8 cellular contexts compared by ENCODE assay signal in the genomic region with DNA sequence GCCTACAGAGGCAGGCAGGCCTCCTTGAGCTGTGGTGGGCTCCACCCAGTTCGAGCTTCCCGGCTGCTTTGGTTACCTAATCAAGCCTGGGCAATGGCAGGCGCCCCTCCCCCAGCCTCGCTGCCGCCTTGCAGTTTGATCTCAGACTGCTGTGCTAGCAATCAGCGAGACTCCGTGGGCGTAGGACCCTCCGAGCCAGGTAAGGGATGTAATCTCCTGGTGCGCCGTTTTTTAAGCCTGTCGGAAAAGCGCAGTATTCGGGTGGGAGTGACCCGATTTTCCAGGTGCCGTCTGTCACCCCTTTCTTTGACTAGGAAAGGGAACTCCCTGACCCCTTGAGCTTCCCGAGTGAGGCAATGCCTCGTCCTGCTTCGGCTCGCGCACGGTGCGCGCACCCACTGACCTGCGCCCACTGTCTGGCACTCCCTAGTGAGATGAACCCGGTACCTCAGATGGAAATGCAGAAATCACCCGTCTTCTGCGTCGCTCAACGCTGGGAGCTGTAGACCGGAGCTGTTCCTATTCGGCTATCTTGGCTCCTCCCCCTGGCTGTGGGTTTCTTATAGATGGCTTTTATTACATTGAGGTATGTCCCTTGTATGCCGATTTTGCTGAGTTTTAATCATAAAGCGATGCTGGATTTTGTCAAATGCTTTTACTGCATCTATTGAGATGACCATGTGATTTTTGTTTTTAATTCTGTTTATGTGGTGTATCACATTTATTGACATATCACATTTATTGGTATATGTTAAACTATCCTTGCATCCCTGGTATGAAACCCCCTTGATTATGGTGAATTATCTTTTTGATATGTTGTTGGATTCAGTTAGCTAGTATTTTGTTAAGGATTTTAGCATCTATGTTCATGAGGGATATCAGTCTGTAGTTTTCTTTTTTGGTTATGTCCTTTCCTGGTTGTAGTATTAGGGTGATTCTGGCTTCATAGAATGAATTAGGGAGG. TPM values are rescaled to one million over a fixed set of nuclear protein-coding genes. Genes with fewer than 3 reads are reported as not detected.
DNase-seq lines count a peak whose midpoint lies in the region; ATAC-seq, FAIRE-seq and TF ChIP-seq lines count a peak whose summit lies in the region.
"Not testable (repeated sequence)": the region's sequence is repeated elsewhere in the genome, so short reads cannot be mapped to it uniquely, and the experiment has no call there.

No MANE protein-coding gene starts in this region.

- H3K4me1 ChIP-seq in effector memory CD4-positive, alpha-beta T cell (ENCODE audit: control insufficient read depth, insufficient read depth, low read length, poor library complexity, severe bottlenecking); keratinocyte (ENCODE audit: control insufficient read depth, extremely low read depth, insufficient read depth, low read length); thoracic aorta (ENCODE audit: control insufficient read depth in 1 of 2, low read depth in 2 of 2): not testable (repeated sequence)

- not testable (repeated sequence) for H3K9me3 ChIP-seq in effector memory CD4-positive, alpha-beta T cell (ENCODE audit: control insufficient read depth, low read length); keratinocyte (ENCODE audit: control insufficient read depth, low read depth, low read length)
- H3K9me3 ChIP-seq in thoracic aorta = peaks cover 38% of the 10 kb centered on the region

- intact Hi-C loops in activated T-helper 2 cell treated with anti-CD3 and anti-CD28 coated beads, Interferon-gamma antibody, Interleukin-2, Interleukin-4, amounts not matched to agents 10 μg/mL and 5 μg/mL and 100 μg/mL, durations not matched to agents 14 hours and 24 hours and 36 hours (cut with micrococcal nuclease) = not testable (repeated sequence)

- H2AFZ ChIP-seq in keratinocyte (ENCODE audit: control insufficient read depth, low read length) = not testable (repeated sequence)

- H3K4me3 ChIP-seq in GM06990 (replicated peaks; ENCODE audit: low read depth, low read length) (peak overlapping the region; percentile 52), keratinocyte (ENCODE audit: control insufficient read depth in 2 of 3, extremely low read depth in 1 of 3, insufficient read depth in 2 of 3, low read depth in 1 of 3, low read length in 3 of 3) (peak overlapping the region in 1 of 3 experiments; percentile 16), retinal pigment epithelial cell (ENCODE audit: low read length) (peak overlapping the region; percentile 44), thoracic aorta (peak overlapping the region; percentile 58)
- not testable (repeated sequence) for H3K4me3 ChIP-seq in effector memory CD4-positive, alpha-beta T cell (ENCODE audit: insufficient read depth, low read depth, low read length, poor library complexity, severe bottlenecking)

- peaks cover 21% of the 10 kb centered on the region for H3K9me3 Mint-ChIP-seq in activated T-helper 2 cell treated with anti-CD3 and anti-CD28 coated beads, Interferon-gamma antibody, Interleukin-2, Interleukin-4, amounts not matched to agents 10 μg/mL and 5 μg/mL and 100 μg/mL, durations not matched to agents 14 hours and 24 hours and 36 hours

- ATAC-seq in thoracic aorta (ENCODE audit: insufficient number of reproducible peaks, low FRiP score, low read depth) = not testable (repeated sequence)

- H3K27me3 Mint-ChIP-seq in activated T-helper 2 cell treated with anti-CD3 and anti-CD28 coated beads, Interferon-gamma antibody, Interleukin-2, Interleukin-4, amounts not matched to agents 10 μg/mL and 5 μg/mL and 100 μg/mL, durations not matched to agents 14 hours and 24 hours and 36 hours (ENCODE audit: low read depth) = not testable (repeated sequence)

- H3K9ac ChIP-seq in keratinocyte (ENCODE audit: control insufficient read depth, extremely low read depth, insufficient read depth, low read length) = not testable (repeated sequence)

- peak overlapping the region; percentile 87 for H3K4me3 Mint-ChIP-seq in activated T-helper 2 cell treated with anti-CD3 and anti-CD28 coated beads, Interferon-gamma antibody, Interleukin-2, Interleukin-4, amounts not matched to agents 10 μg/mL and 5 μg/mL and 100 μg/mL, durations not matched to agents 14 hours and 24 hours and 36 hours (ENCODE audit: low read depth)

- H3K9me1 ChIP-seq in keratinocyte (ENCODE audit: control insufficient read depth, extremely low read depth, insufficient read depth, low read length) = not testable (repeated sequence)

- DNase-seq in GM06990 (ENCODE audit: extremely low read depth, insufficient read length); keratinocyte (ENCODE audit: low read depth, low spot score); retinal pigment epithelial cell (ENCODE audit: low read depth); thoracic aorta (ENCODE audit: low spot score): not testable (repeated sequence)
- DNase-seq in NCI-H2107 treated with DMSO at 0.1 percent for 48 hours (lab: John Stamatoyannopoulos, UW; ENCODE audit: unreplicated experiment) (peak; percentile 2), T-helper 1 cell (peak; percentile 20 to 71 (median 45))
- DNase-seq in activated T-helper 2 cell treated with anti-CD3 and anti-CD28 coated beads, Interferon-gamma antibody, Interleukin-2, Interleukin-4, amounts not matched to agents 10 μg/mL and 5 μg/mL and 100 μg/mL, durations not matched to agents 14 hours and 24 hours and 36 hours (ENCODE audit: low spot score) = peak; percentile 58
- DNase-seq in effector memory CD4-positive, alpha-beta T cell = peak; percentile 28 to 47 (median 35)

- H4K20me1 ChIP-seq in keratinocyte (ENCODE audit: control insufficient read depth, extremely low read depth, insufficient read depth, low read length) = not testable (repeated sequence)

- H3K36me3 Mint-ChIP-seq in activated T-helper 2 cell treated with anti-CD3 and anti-CD28 coated beads, Interferon-gamma antibody, Interleukin-2, Interleukin-4, amounts not matched to agents 10 μg/mL and 5 μg/mL and 100 μg/mL, durations not matched to agents 14 hours and 24 hours and 36 hours (ENCODE audit: low read depth) = peaks cover 39% of the 10 kb centered on the region

- H3K27ac ChIP-seq in effector memory CD4-positive, alpha-beta T cell (ENCODE audit: insufficient read depth, low read length, poor library complexity, severe bottlenecking); keratinocyte (ENCODE audit: control insufficient read depth, insufficient read depth, low read length); thoracic aorta: not testable (repeated sequence)

- peak overlapping the region; percentile 65 for H3K27ac Mint-ChIP-seq in activated T-helper 2 cell treated with anti-CD3 and anti-CD28 coated beads, Interferon-gamma antibody, Interleukin-2, Interleukin-4, amounts not matched to agents 10 μg/mL and 5 μg/mL and 100 μg/mL, durations not matched to agents 14 hours and 24 hours and 36 hours

- not testable (repeated sequence) for H3K36me3 ChIP-seq in GM06990 (ENCODE audit: control insufficient read depth, insufficient read depth, low read length); effector memory CD4-positive, alpha-beta T cell (ENCODE audit: control insufficient read depth, insufficient read depth, low read length); keratinocyte (ENCODE audit: control insufficient read depth in 2 of 2, extremely low read depth in 1 of 2, insufficient read depth in 2 of 2, low read length in 2 of 2); thoracic aorta

- not testable (repeated sequence) for FAIRE-seq in keratinocyte (lab: Jason Lieb, UNC)

- peak overlapping the region; percentile 22 for H3K4me2 ChIP-seq in keratinocyte (ENCODE audit: control insufficient read depth, extremely low read depth, insufficient read depth, low read depth, low read length)

- H3K79me2 ChIP-seq in keratinocyte (ENCODE audit: control insufficient read depth, insufficient read depth, low read length) = not testable (repeated sequence)

- not testable (repeated sequence) for TF ChIP-seq CTCF in GM06990 (IDR thresholded peaks at IDR 0.05; ENCODE audit: insufficient read depth, low read length, poor library complexity, severe bottlenecking); keratinocyte (optimal IDR thresholded peaks at IDR 0.05 in 1 of 3, IDR thresholded peaks at IDR 0.05 in 1 of 3, conservative IDR thresholded peaks at IDR 0.05 in 1 of 3; ENCODE audit: extremely low read depth in 1 of 3, insufficient read depth in 2 of 3, low read length in 3 of 3); retinal pigment epithelial cell (conservative IDR thresholded peaks at IDR 0.05; ENCODE audit: low read depth, low read length); thoracic aorta (IDR thresholded peaks at IDR 0.05)

- peaks cover 16% of the 10 kb centered on the region for H3K4me1 Mint-ChIP-seq in activated T-helper 2 cell treated with anti-CD3 and anti-CD28 coated beads, Interferon-gamma antibody, Interleukin-2, Interleukin-4, amounts not matched to agents 10 μg/mL and 5 μg/mL and 100 μg/mL, durations not matched to agents 14 hours and 24 hours and 36 hours (ENCODE audit: low read depth)

- H3K27me3 ChIP-seq in GM06990 (replicated peaks; ENCODE audit: control insufficient read depth, insufficient read depth, low read length); effector memory CD4-positive, alpha-beta T cell (replicated peaks; ENCODE audit: control insufficient read depth, insufficient read depth, low read length, poor library complexity, severe bottlenecking); keratinocyte (ENCODE audit: control insufficient read depth, extremely low read depth, insufficient read depth, low read length); thoracic aorta (replicated peaks; ENCODE audit: insufficient read depth): not testable (repeated sequence)

- dilution Hi-C loops in keratinocyte (cut with MboI; ENCODE audit: extremely low pct_ligation_motif_present, low sequenced_read_pairs) = not testable (repeated sequence)

RNA-seq across cellular contexts. Expression of a gene that starts 43.4 kb away (rescaled TPM):
- 14.0 and 15.7 TPM in 2 replicates for total RNA-seq in activated T-helper 2 cell treated with anti-CD3 and anti-CD28 coated beads, Interferon-gamma antibody, Interleukin-2, Interleukin-4, amounts not matched to agents 10 μg/mL and 5 μg/mL and 100 μg/mL, durations not matched to agents 14 hours and 24 hours and 36 hours
- 49.4 to 70.8 TPM (median 62.3 TPM) in 3 replicates for polyA plus RNA-seq in keratinocyte
- polyA plus RNA-seq in keratinocyte (2011; ENCODE audit: low read depth) = 33.8 TPM
- polyA plus RNA-seq in keratinocyte (2011; cell fraction: cytosol; rRNA removed) = 70.0 and 96.5 TPM in 2 replicates
- 56.3 and 58.3 TPM in 2 replicates for polyA plus RNA-seq in keratinocyte (2011; cell fraction: nucleus; rRNA removed)
- polyA plus RNA-seq in keratinocyte (2012; ENCODE audit: low replicate concordance) = 40.6 and 53.5 TPM in 2 replicates
- 45.2 to 76.6 TPM (median 65.1 TPM) in 3 replicates for polyA minus RNA-seq in keratinocyte
- polyA minus RNA-seq in keratinocyte (2011; cell fraction: cytosol; rRNA and poly(A)+ RNA removed) = 67.3 TPM
- 30.0 and 44.5 TPM in 2 replicates for polyA minus RNA-seq in keratinocyte (2011; cell fraction: nucleus; rRNA and poly(A)+ RNA removed)
- 10 to 100 TPM; 54.2 to 58.3 TPM for total RNA-seq in thoracic aorta
